27 cellular contexts compared by ENCODE assay signal in genomic region chr6:13662651-13663334, GRCh38. TPM values are rescaled to one million over a fixed set of nuclear protein-coding genes. Genes with fewer than 3 reads are reported as not detected.
A peak's percentile ranks its signal among the peaks of the same experiment; 100 is the strongest.
DNase-seq lines count a peak whose midpoint lies in the region; ATAC-seq, FAIRE-seq and TF ChIP-seq lines count a peak whose summit lies in the region.
"Had no signal": no experiment of that assay in that cellular context is flagged by ENCODE, and none has a peak within 500 bp of the region (broad histone marks: within the 10 kb centered on the region; RNA-seq: fewer than 3 reads in every experiment).

No MANE protein-coding gene starts in this region.

- H2AFZ ChIP-seq in OCI-LY7 (ENCODE audit: low read length), result no peak overlapping the region
- H2AFZ ChIP-seq: parathyroid adenoma had no signal

- peak overlapping the region; percentile 62 for H3K4me3 ChIP-seq in CD4-positive, CD25-positive, alpha-beta regulatory T cell (ENCODE audit: low read depth, low read length)
- H3K4me3 ChIP-seq in OCI-LY7 (ENCODE audit: low read depth, low read length, poor library complexity, severe bottlenecking) (no peak overlapping the region), MG63 (no peak overlapping the region)
- H3K4me3 ChIP-seq: coronary artery, thoracic aorta had no signal

- no peaks in the 10 kb centered on the region for H3K36me3 Mint-ChIP-seq in CD4-positive, CD25-positive, alpha-beta regulatory T cell
- H3K36me3 Mint-ChIP-seq in WTC11, result no peaks in the 10 kb centered on the region
- no peaks in the 10 kb centered on the region for H3K36me3 Mint-ChIP-seq in naive thymus-derived CD8-positive, alpha-beta T cell
- H3K36me3 Mint-ChIP-seq: naive B cell had no signal

- H3K27ac Mint-ChIP-seq in CD4-positive, CD25-positive, alpha-beta regulatory T cell, result peak overlapping the region; percentile 1 to 52 (median 18)
- H3K27ac Mint-ChIP-seq in WTC11, result peak overlapping the region; percentile 62
- H3K27ac Mint-ChIP-seq in naive thymus-derived CD8-positive, alpha-beta T cell, result peak overlapping the region in 2 of 10 donors; percentile 23 to 73

- intact Hi-C loops in OCI-LY7 (cut with micrococcal nuclease; ENCODE audit: unreplicated experiment), result no loop called here

- DNase-seq in CD4-positive, CD25-positive, alpha-beta regulatory T cell, result no peak
- no peak for DNase-seq in H54 (ENCODE audit: insufficient read length, low spot score)
- DNase-seq in WTC11 (ENCODE audit: low spot score), result no peak
- no peak for DNase-seq in naive thymus-derived CD8-positive, alpha-beta T cell
- no peak for DNase-seq in OCI-LY7 (ENCODE audit: low spot score)
- no peak for DNase-seq in MG63
- no peak for DNase-seq in inferior parietal cortex (ENCODE audit: extremely low spot score)
- DNase-seq: activated CD4-positive, alpha-beta T cell treated with anti-CD3 and anti-CD28 coated beads for 4 hours; amygdala; DMS 273 treated with DMSO at 0.1 percent for 48 hours; Kasumi-1; left cardiac atrium; naive B cell; NCI-H1092 treated with DMSO at 0.1 percent for 48 hours; NCI-H1930; NCI-H345; NCI-H82; PC-3; Right ventricle myocardium superior; T-helper 1 cell had no signal

- peaks cover 73% of the 10 kb centered on the region for H3K4me1 ChIP-seq in CD4-positive, CD25-positive, alpha-beta regulatory T cell (ENCODE audit: control insufficient read depth, insufficient read depth, low read length, poor library complexity, severe bottlenecking)
- H3K4me1 ChIP-seq in OCI-LY7 (ENCODE audit: insufficient read depth, low read length, poor library complexity, severe bottlenecking), result peaks cover 15% of the 10 kb centered on the region
- H3K4me1 ChIP-seq: parathyroid adenoma had no signal

- H3K36me3 ChIP-seq in CD4-positive, CD25-positive, alpha-beta regulatory T cell (ENCODE audit: control insufficient read depth, insufficient read depth, low read length), result no peaks in the 10 kb centered on the region
- H3K36me3 ChIP-seq in OCI-LY7 (ENCODE audit: insufficient read depth, low read length) (0 out of 2 replicates have a peak, but pooled peaks cover 4% of the 10 kb centered on the region), MG63 (no peaks in the 10 kb centered on the region)
- H3K36me3 ChIP-seq: thoracic aorta had no signal

- BruUV-seq in OCI-LY7 (replicated peaks; lab: Mats Ljungman, UMichigan), result no TSS peak

- FAIRE-seq in H54 (lab: Jason Lieb, UNC), result peak; percentile 41
- FAIRE-seq: bronchial epithelial cell had no signal

- H3K4me2 ChIP-seq in OCI-LY7 (ENCODE audit: low read length), result no peak overlapping the region

- H3K9me3 ChIP-seq in CD4-positive, CD25-positive, alpha-beta regulatory T cell (ENCODE audit: control insufficient read depth in 2 of 2, low read length in 2 of 2), result no peaks in the 10 kb centered on the region
- no peaks in the 10 kb centered on the region for H3K9me3 ChIP-seq in OCI-LY7 (ENCODE audit: low read length)
- peaks cover 4% of the 10 kb centered on the region; the same call in 1 of the 2 replicates for H3K9me3 ChIP-seq in MG63
- H3K9me3 ChIP-seq: thoracic aorta had no signal

- peaks cover 94% of the 10 kb centered on the region for H3K79me2 ChIP-seq in OCI-LY7 (ENCODE audit: insufficient read depth, low read depth, low read length)

- no peak for ATAC-seq in CD4-positive, CD25-positive, alpha-beta regulatory T cell (ENCODE audit: low read depth in 2 of 2)
- ATAC-seq in WTC11, result no peak
- ATAC-seq in naive thymus-derived CD8-positive, alpha-beta T cell, result no peak
- no peak for ATAC-seq in GM18502 (IDR thresholded peaks at IDR 0.05; ENCODE audit: poor library complexity, unreplicated experiment)
- ATAC-seq: HCT116, left cardiac atrium, PC-3 had no signal

- TF ChIP-seq CTCF in WTC11 (IDR thresholded peaks at IDR 0.05) (no peak), OCI-LY7 (conservative IDR thresholded peaks at IDR 0.05; ENCODE audit: low read length) (no peak)

- no peaks in the 10 kb centered on the region for H3K27me3 Mint-ChIP-seq in CD4-positive, CD25-positive, alpha-beta regulatory T cell
- no peaks in the 10 kb centered on the region for H3K27me3 Mint-ChIP-seq in WTC11 (ENCODE audit: low read depth)
- H3K27me3 Mint-ChIP-seq in naive thymus-derived CD8-positive, alpha-beta T cell, result no peaks in the 10 kb centered on the region
- H3K27me3 Mint-ChIP-seq: naive B cell had no signal

- peak overlapping the region; percentile 56 for H3K27ac ChIP-seq in CD4-positive, CD25-positive, alpha-beta regulatory T cell (ENCODE audit: insufficient read depth, low read length, poor library complexity, severe bottlenecking)
- H3K27ac ChIP-seq in OCI-LY7 (ENCODE audit: low read depth, low read length, poor library complexity, severe bottlenecking), result no peak overlapping the region
- H3K27ac ChIP-seq: coronary artery, parathyroid adenoma, thoracic aorta had no signal

- peaks cover 0 to 4% (median 0%) of the 10 kb centered on the region in 7 donors for H3K9me3 Mint-ChIP-seq in CD4-positive, CD25-positive, alpha-beta regulatory T cell
- H3K9me3 Mint-ChIP-seq in WTC11, result no peaks in the 10 kb centered on the region
- H3K9me3 Mint-ChIP-seq in naive thymus-derived CD8-positive, alpha-beta T cell, result no peaks in the 10 kb centered on the region
- H3K9me3 Mint-ChIP-seq: CD14-positive monocyte, naive B cell had no signal

- no peaks in the 10 kb centered on the region for H4K20me1 ChIP-seq in OCI-LY7 (ENCODE audit: insufficient read depth, low read length)

- no peaks in the 10 kb centered on the region for H3K9me2 ChIP-seq in OCI-LY7 (ENCODE audit: insufficient read depth, low read length)

- POLR2A ChIA-PET in WTC11 (lab: Charles Lee) (no interaction called here), OCI-LY7 (lab: Charles Lee) (interaction anchor here (0.5 to 1.1 kb wide), 5 partner anchors 8 to 801 kb away, joined by 3 to 5 read pairs (median 3); no protein-coding TSS in a partner anchor)
- POLR2A ChIA-PET in naive thymus-derived CD8-positive, alpha-beta T cell (lab: Charles Lee), result interaction anchor here (0.6 kb wide), 1 partner anchor 19 kb away, joined by 3 read pairs; no protein-coding TSS in a partner anchor

- peak overlapping the region; percentile 42 to 84 (median 62) for H3K4me3 Mint-ChIP-seq in CD4-positive, CD25-positive, alpha-beta regulatory T cell
- H3K4me3 Mint-ChIP-seq in WTC11, result no peak overlapping the region
- peak overlapping the region in 8 of 10 donors; percentile 8 to 54 (median 37) for H3K4me3 Mint-ChIP-seq in naive thymus-derived CD8-positive, alpha-beta T cell
- H3K4me3 Mint-ChIP-seq: CD14-positive monocyte had no signal

- H3K27me3 ChIP-seq in CD4-positive, CD25-positive, alpha-beta regulatory T cell (ENCODE audit: control insufficient read depth, insufficient read depth, low read length), result no peaks in the 10 kb centered on the region
- no peaks in the 10 kb centered on the region for H3K27me3 ChIP-seq in MG63

- H3K4me1 Mint-ChIP-seq in CD4-positive, CD25-positive, alpha-beta regulatory T cell, result peaks cover 71 to 91% (median 88%) of the 10 kb centered on the region in 4 donors
- peaks cover 35% of the 10 kb centered on the region for H3K4me1 Mint-ChIP-seq in WTC11
- H3K4me1 Mint-ChIP-seq in naive thymus-derived CD8-positive, alpha-beta T cell, result peaks cover 38 to 89% (median 81%) of the 10 kb centered on the region in 4 donors

- no peak for TF ChIP-seq POLR2A in H54 (IDR thresholded peaks at IDR 0.05; ENCODE audit: low read depth, low read length)

- CTCF ChIA-PET in WTC11 (lab: Charles Lee), result no interaction called here
- CTCF ChIA-PET in OCI-LY7 (lab: Charles Lee; ENCODE audit: unreplicated experiment), result no interaction called here

TF ChIP-seq in WTC11, 78 proteins besides CTCF, POLR2A, EP300 and RAD21:
- no peak for TF ChIP-seq TEAD1 (CRISPR knock-in tag; IDR thresholded peaks at IDR 0.05)
- no peak for TF ChIP-seq ATF6 (CRISPR knock-in tag; IDR thresholded peaks at IDR 0.05)

RNA-seq across cellular contexts. Expression of gene NOL7, which starts 47.7 kb away (rescaled TPM):
- 50.2 TPM for total RNA-seq in CD4-positive, CD25-positive, alpha-beta regulatory T cell
- polyA plus RNA-seq in CD4-positive, CD25-positive, alpha-beta regulatory T cell, result 100 to 1,000 TPM; 127 to 145 (median 130) TPM
- total RNA-seq in WTC11 (2021) (65.3 to 76.1 TPM (median 66.5 TPM) in 3 replicates), OCI-LY7 (2022) (91.0 and 103 TPM in 2 replicates)
- total RNA-seq in naive thymus-derived CD8-positive, alpha-beta T cell, result 10 to 100 TPM; 74.8 to 75.9 TPM
- polyA plus RNA-seq in naive thymus-derived CD8-positive, alpha-beta T cell, result 100 to 1,000 TPM; 109 to 142 (median 139) TPM
- total RNA-seq in OCI-LY7 (2014; rRNA removed; shearing (Covaris generic)), result 67.5 and 92.4 TPM in 2 replicates
- total RNA-seq in MG63 (2014; rRNA removed; shearing (Covaris generic); ENCODE audit: low replicate concordance), result 222 and 307 TPM in 2 replicates

RNA-seq across cellular contexts. Expression of gene RANBP9, which starts 48.8 kb away (rescaled TPM):
- total RNA-seq in CD4-positive, CD25-positive, alpha-beta regulatory T cell, result 85.5 TPM
- polyA plus RNA-seq in CD4-positive, CD25-positive, alpha-beta regulatory T cell, result 10 to 100 TPM in 2 of 4 donors, 1 to 10 TPM in 2; 5.6 to 11.1 (median 8.8) TPM
- total RNA-seq in WTC11 (2021) (31.5 to 33.4 TPM (median 33.4 TPM) in 3 replicates), OCI-LY7 (2022) (35.0 and 41.6 TPM in 2 replicates)
- 10 to 100 TPM; 50.4 to 57.2 TPM for total RNA-seq in naive thymus-derived CD8-positive, alpha-beta T cell
- polyA plus RNA-seq in naive thymus-derived CD8-positive, alpha-beta T cell, result 1 to 10 TPM; 1.9 to 5.6 (median 3.9) TPM
- 20.5 and 22.2 TPM in 2 replicates for total RNA-seq in OCI-LY7 (2014; rRNA removed; shearing (Covaris generic))
- total RNA-seq in MG63 (2014; rRNA removed; shearing (Covaris generic); ENCODE audit: low replicate concordance), result 45.2 and 62.2 TPM in 2 replicates
